Comparison of ENCODE assay signal across 30 cellular contexts in genomic region chr12:59317598-59317997, GRCh38.
"Had no signal": no experiment of that assay in that cellular context is flagged by ENCODE, and none has a peak within 500 bp of the region (broad histone marks: within the 10 kb centered on the region; RNA-seq: fewer than 3 reads in every experiment).

No MANE protein-coding gene starts in this region.

- H3K4me3 Mint-ChIP-seq: activated CD4-positive, alpha-beta memory T cell treated with anti-CD3 and anti-CD28 coated beads, Interleukin-2, amount 10 ng/mL, durations not matched to agents 7 days and 5 days; activated CD4-positive, alpha-beta T cell treated with anti-CD3 and anti-CD28 coated beads, Interleukin-2, amount 10 ng/mL, durations not matched to agents 7 days and 5 days; activated naive CD4-positive, alpha-beta T cell treated with anti-CD3 and anti-CD28 coated beads, Interleukin-2, amount 10 ng/mL, durations not matched to agents 7 days and 5 days; activated naive CD8-positive, alpha-beta T cell treated with anti-CD3 and anti-CD28 coated beads, Interleukin-2, amount 10 ng/mL, durations not matched to agents 7 days and 5 days; activated T-cell treated with anti-CD3 and anti-CD28 coated beads, Interleukin-2, amount 50 U/mL, for 24 hours; activated T-cell treated with anti-CD3 and anti-CD28 coated beads, Interleukin-2, amount 50 U/mL, for 72 hours; brain; central memory CD8-positive, alpha-beta T cell; effector memory CD8-positive, alpha-beta T cell had no signal

- H3K27ac Mint-ChIP-seq: activated CD4-positive, alpha-beta memory T cell treated with anti-CD3 and anti-CD28 coated beads, Interleukin-2, amount 10 ng/mL, durations not matched to agents 7 days and 5 days; activated CD4-positive, alpha-beta T cell treated with anti-CD3 and anti-CD28 coated beads, Interleukin-2, amount 10 ng/mL, durations not matched to agents 7 days and 5 days; activated naive CD4-positive, alpha-beta T cell treated with anti-CD3 and anti-CD28 coated beads, Interleukin-2, amount 50 U/mL, for 72 hours; activated naive CD8-positive, alpha-beta T cell treated with anti-CD3 and anti-CD28 coated beads, Interleukin-2, amount 10 ng/mL, durations not matched to agents 7 days and 5 days; activated T-cell treated with anti-CD3 and anti-CD28 coated beads, Interleukin-2, amount 50 U/mL, for 24 hours; activated T-cell treated with anti-CD3 and anti-CD28 coated beads, Interleukin-2, amount 50 U/mL, for 72 hours; brain; effector memory CD8-positive, alpha-beta T cell had no signal

- H3K4me3 ChIP-seq: ascending aorta, esophagus squamous epithelium, gastroesophageal sphincter had no signal

- H3K27ac ChIP-seq: ascending aorta, epithelial cell of prostate, esophagus squamous epithelium, gastroesophageal sphincter had no signal

- H3K27me3 ChIP-seq: ascending aorta, esophagus squamous epithelium, gastroesophageal sphincter had no signal

- H3K27me3 Mint-ChIP-seq: activated CD4-positive, alpha-beta memory T cell treated with anti-CD3 and anti-CD28 coated beads, Interleukin-2, amount 10 ng/mL, durations not matched to agents 7 days and 5 days; activated CD4-positive, alpha-beta T cell treated with anti-CD3 and anti-CD28 coated beads, Interleukin-2, amount 10 ng/mL, durations not matched to agents 7 days and 5 days; activated naive CD4-positive, alpha-beta T cell treated with anti-CD3 and anti-CD28 coated beads, Interleukin-2, amount 10 ng/mL, durations not matched to agents 7 days and 5 days; activated naive CD8-positive, alpha-beta T cell treated with anti-CD3 and anti-CD28 coated beads, Interleukin-2, amount 10 ng/mL, durations not matched to agents 7 days and 5 days; brain; central memory CD8-positive, alpha-beta T cell; effector memory CD8-positive, alpha-beta T cell had no signal

- H3K9me3 ChIP-seq: ascending aorta, esophagus squamous epithelium had no signal

- H3K4me1 ChIP-seq: ascending aorta, esophagus squamous epithelium, gastroesophageal sphincter had no signal

- DNase-seq: activated CD4-positive, alpha-beta memory T cell treated with anti-CD3 and anti-CD28 coated beads, Interleukin-2, amount 10 ng/mL, durations not matched to agents 7 days and 5 days; activated CD4-positive, alpha-beta T cell treated with anti-CD3 and anti-CD28 coated beads for 1 hour; activated CD4-positive, alpha-beta T cell treated with anti-CD3 and anti-CD28 coated beads for 4 hours; activated CD4-positive, alpha-beta T cell treated with anti-CD3 and anti-CD28 coated beads, Interleukin-2, amount 10 ng/mL, durations not matched to agents 7 days and 5 days; activated CD4-positive, alpha-beta T cell treated with anti-CD3 and anti-CD28 coated beads, Interleukin-2, amount 50 U/mL, for 4 hours; activated CD8-positive, alpha-beta memory T cell treated with anti-CD3 and anti-CD28 coated beads, Interleukin-2, amount 50 U/mL, for 48 hours; activated gamma-delta T cell; activated naive CD4-positive, alpha-beta T cell; activated naive CD4-positive, alpha-beta T cell treated with anti-CD3 and anti-CD28 coated beads, Interleukin-2, amount 10 ng/mL, durations not matched to agents 7 days and 5 days; activated naive CD8-positive, alpha-beta T cell treated with anti-CD3 and anti-CD28 coated beads, Interleukin-2, amount 10 ng/mL, durations not matched to agents 7 days and 5 days; activated T-cell treated with anti-CD3 and anti-CD28 coated beads for 4 hours; activated T-cell treated with anti-CD3 and anti-CD28 coated beads, Interleukin-2, amount 50 U/mL, for 24 hours; activated T-cell treated with anti-CD3 and anti-CD28 coated beads, Interleukin-2, amount 50 U/mL, for 72 hours; cortex of kidney; dermis blood vessel endothelial cell; effector CD4-positive, alpha-beta T cell; effector memory CD8-positive, alpha-beta T cell; esophagus squamous epithelium; foreskin melanocyte; T-helper 2 cell had no signal

- H3K9me3 Mint-ChIP-seq: activated CD4-positive, alpha-beta T cell treated with anti-CD3 and anti-CD28 coated beads, Interleukin-2, amount 10 ng/mL, durations not matched to agents 7 days and 5 days; activated naive CD4-positive, alpha-beta T cell treated with anti-CD3 and anti-CD28 coated beads, Interleukin-2, amount 10 ng/mL, durations not matched to agents 7 days and 5 days; activated naive CD4-positive, alpha-beta T cell treated with anti-CD3 and anti-CD28 coated beads, Interleukin-2, amount 50 U/mL, for 72 hours; activated naive CD8-positive, alpha-beta T cell treated with anti-CD3 and anti-CD28 coated beads, Interleukin-2, amount 10 ng/mL, durations not matched to agents 7 days and 5 days; activated T-cell treated with anti-CD3 and anti-CD28 coated beads, Interleukin-2, amount 50 U/mL, for 24 hours had no signal

- FAIRE-seq: bronchial epithelial cell, colon, endometrium, endothelial cell of umbilical vein had no signal

- H3K4me1 Mint-ChIP-seq: activated CD4-positive, alpha-beta memory T cell treated with anti-CD3 and anti-CD28 coated beads, Interleukin-2, amount 10 ng/mL, durations not matched to agents 7 days and 5 days; activated CD4-positive, alpha-beta T cell treated with anti-CD3 and anti-CD28 coated beads, Interleukin-2, amount 10 ng/mL, durations not matched to agents 7 days and 5 days; activated naive CD4-positive, alpha-beta T cell treated with anti-CD3 and anti-CD28 coated beads, Interleukin-2, amount 10 ng/mL, durations not matched to agents 7 days and 5 days; activated naive CD8-positive, alpha-beta T cell treated with anti-CD3 and anti-CD28 coated beads, Interleukin-2, amount 10 ng/mL, durations not matched to agents 7 days and 5 days; central memory CD8-positive, alpha-beta T cell had no signal

- H3K36me3 Mint-ChIP-seq: activated naive CD4-positive, alpha-beta T cell treated with anti-CD3 and anti-CD28 coated beads, Interleukin-2, amount 10 ng/mL, durations not matched to agents 7 days and 5 days; activated naive CD4-positive, alpha-beta T cell treated with anti-CD3 and anti-CD28 coated beads, Interleukin-2, amount 50 U/mL, for 72 hours; activated naive CD8-positive, alpha-beta T cell treated with anti-CD3 and anti-CD28 coated beads, Interleukin-2, amount 10 ng/mL, durations not matched to agents 7 days and 5 days; brain had no signal

- H3K36me3 ChIP-seq: ascending aorta, esophagus squamous epithelium, gastroesophageal sphincter had no signal
